Comparison of ENCODE assay signal across 8 cellular contexts in the genomic region with DNA sequence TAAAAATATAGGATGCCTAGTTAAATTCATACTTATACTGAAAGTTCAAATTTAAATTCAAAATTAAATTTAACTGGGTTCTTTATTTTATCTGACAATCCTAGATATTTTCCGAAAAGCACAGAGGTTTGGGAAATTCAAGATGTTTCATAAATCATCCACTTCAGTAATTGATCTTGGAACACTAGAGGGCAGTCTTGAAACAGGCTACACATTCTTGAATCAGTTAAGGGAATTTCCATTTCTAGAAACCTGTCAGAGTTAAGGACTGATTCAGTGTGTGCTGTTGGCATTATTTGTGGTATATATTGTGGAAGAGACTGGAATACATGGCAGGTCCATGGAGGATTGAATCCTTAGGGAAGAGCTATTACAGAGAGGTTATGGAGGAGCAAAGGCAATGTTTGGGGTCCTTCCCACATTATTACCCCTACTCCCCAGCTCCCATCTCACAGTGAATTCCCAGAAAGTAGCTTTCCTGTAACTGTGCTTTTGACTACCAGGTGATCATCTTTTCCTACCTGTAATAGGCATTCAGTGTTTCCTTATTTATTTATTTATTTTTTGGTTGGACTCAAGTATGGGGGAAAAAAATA.
A peak's percentile ranks its signal among the peaks of the same experiment; 100 is the strongest.
DNase-seq lines count a peak whose midpoint lies in the region; ATAC-seq and TF ChIP-seq lines count a peak whose summit lies in the region.

No MANE protein-coding gene starts in this region.

- peaks cover 4% of the 10 kb centered on the region for H3K27me3 Mint-ChIP-seq in CD8-positive, alpha-beta T cell (ENCODE audit: low read depth)
- H3K27me3 Mint-ChIP-seq in brain (peaks cover 3% of the 10 kb centered on the region), type B pancreatic cell (peaks cover 2% of the 10 kb centered on the region)

- H3K4me3 ChIP-seq in CD8-positive, alpha-beta T cell (ENCODE audit: low read depth, low read length), result no peak overlapping the region
- H3K4me3 ChIP-seq in kidney epithelial cell (ENCODE audit: low read depth, low read length), result no peak overlapping the region

- H3K36me3 ChIP-seq in CD8-positive, alpha-beta T cell (ENCODE audit: insufficient read depth, low read length), result no peaks in the 10 kb centered on the region
- no peaks in the 10 kb centered on the region for H3K36me3 ChIP-seq in kidney epithelial cell (ENCODE audit: control insufficient read depth, insufficient read depth, low read length)

- no peak overlapping the region for H3K27ac Mint-ChIP-seq in CD8-positive, alpha-beta T cell
- peak overlapping the region in 1 of 5 experiments; percentile 15 for H3K27ac Mint-ChIP-seq in brain
- H3K27ac Mint-ChIP-seq in type B pancreatic cell, result no peak overlapping the region

- CTCF ChIA-PET in CD8-positive, alpha-beta T cell (lab: Charles Lee), result interaction anchor here (0.6 to 8.4 kb wide), 19 partner anchors 8 to 1111 kb away, joined by 3 to 224 read pairs (median 4); no protein-coding TSS in a partner anchor

- H3K27me3 ChIP-seq in CD8-positive, alpha-beta T cell (ENCODE audit: insufficient read depth, low read length), result no peaks in the 10 kb centered on the region
- H3K27me3 ChIP-seq in kidney epithelial cell (ENCODE audit: control insufficient read depth, insufficient read depth, low read length), result no peaks in the 10 kb centered on the region

- no peaks in the 10 kb centered on the region for H3K36me3 Mint-ChIP-seq in CD8-positive, alpha-beta T cell
- no peaks in the 10 kb centered on the region for H3K36me3 Mint-ChIP-seq in brain
- H3K36me3 Mint-ChIP-seq in type B pancreatic cell, result no peaks in the 10 kb centered on the region

- H3K27ac ChIP-seq in CD8-positive, alpha-beta T cell (ENCODE audit: low read depth, low read length), result no peak overlapping the region

- no peaks in the 10 kb centered on the region for H3K9me3 Mint-ChIP-seq in CD8-positive, alpha-beta T cell
- peaks cover 0 to 3% (median 0%) of the 10 kb centered on the region in 5 experiments for H3K9me3 Mint-ChIP-seq in brain
- no peaks in the 10 kb centered on the region for H3K9me3 Mint-ChIP-seq in type B pancreatic cell

- POLR2A ChIA-PET in CD8-positive, alpha-beta T cell (lab: Charles Lee), result no interaction called here

- TF ChIP-seq CTCF in CD8-positive, alpha-beta T cell (IDR thresholded peaks at IDR 0.05), result peak; percentile 92
- peak; percentile 87 to 90 for TF ChIP-seq CTCF in brain (conservative IDR thresholded peaks at IDR 0.05)
- peak; percentile 65 for TF ChIP-seq CTCF in kidney epithelial cell (IDR thresholded peaks at IDR 0.05; ENCODE audit: insufficient read depth, low read length, poor library complexity, severe bottlenecking)
- peak; percentile 89 for TF ChIP-seq CTCF in type B pancreatic cell (conservative IDR thresholded peaks at IDR 0.05)

- no peaks in the 10 kb centered on the region for H3K4me1 ChIP-seq in CD8-positive, alpha-beta T cell (ENCODE audit: insufficient read depth, low read length)

- peak; percentile 54 for ATAC-seq in CD8-positive, alpha-beta T cell
- ATAC-seq in GM18520 (IDR thresholded peaks at IDR 0.05; ENCODE audit: unreplicated experiment) (peak; percentile 66), HG03103 (IDR thresholded peaks at IDR 0.05; ENCODE audit: low read depth, unreplicated experiment) (peak; percentile 67)

- intact Hi-C loops in CD8-positive, alpha-beta T cell (cut with DNase I, micrococcal nuclease), result loop anchor here (1.0 to 5.0 kb wide), 4 partner anchors 206 to 511 kb away; no protein-coding TSS in a partner anchor

- DNase-seq in CD8-positive, alpha-beta T cell, result no peak
- DNase-seq in NCI-H345 treated with DMSO at 0.1 percent for 48 hours (lab: John Stamatoyannopoulos, UW; ENCODE audit: unreplicated experiment), result peak; percentile 30
- DNase-seq in kidney epithelial cell (ENCODE audit: low read depth), result peak; percentile 45
- no peak for DNase-seq in type B pancreatic cell (ENCODE audit: extremely low spot score, unreplicated experiment)
- DNase-seq in activated CD4-positive, CD25-positive, alpha-beta regulatory T cell treated with anti-CD3 and anti-CD28 coated beads, Interleukin-2, amount 50 U/mL, for 72 hours, result no peak

- no peaks in the 10 kb centered on the region for H3K4me1 Mint-ChIP-seq in CD8-positive, alpha-beta T cell (ENCODE audit: low read depth)
- H3K4me1 Mint-ChIP-seq in brain (peaks cover 32% of the 10 kb centered on the region), type B pancreatic cell (ENCODE audit: unreplicated experiment) (peaks cover 11% of the 10 kb centered on the region)

- H3K9me3 ChIP-seq in CD8-positive, alpha-beta T cell (ENCODE audit: low read length), result no peaks in the 10 kb centered on the region

- no peak overlapping the region for H3K4me3 Mint-ChIP-seq in CD8-positive, alpha-beta T cell
- H3K4me3 Mint-ChIP-seq in brain (no peak overlapping the region), type B pancreatic cell (no peak overlapping the region)

Comparison
In these comparisons a context has a peak if more than half of its experiments do, and no peak if none do; other contexts are left out.
1. DNase-seq: peak in NCI-H345 treated with DMSO at 0.1 percent for 48 hours (single experiment) and kidney epithelial cell (single experiment); none in CD8-positive, alpha-beta T cell (0 of 7), type B pancreatic cell (single experiment) and activated CD4-positive, CD25-positive, alpha-beta regulatory T cell treated with anti-CD3 and anti-CD28 coated beads, Interleukin-2, amount 50 U/mL, for 72 hours (single experiment).
2. Peak in every context shown above with its lines, with median percentiles within 50 percentile points of each other: ATAC-seq and CTCF ChIP-seq.